ENCODE assay signal across 7 cellular contexts in the genomic region with DNA sequence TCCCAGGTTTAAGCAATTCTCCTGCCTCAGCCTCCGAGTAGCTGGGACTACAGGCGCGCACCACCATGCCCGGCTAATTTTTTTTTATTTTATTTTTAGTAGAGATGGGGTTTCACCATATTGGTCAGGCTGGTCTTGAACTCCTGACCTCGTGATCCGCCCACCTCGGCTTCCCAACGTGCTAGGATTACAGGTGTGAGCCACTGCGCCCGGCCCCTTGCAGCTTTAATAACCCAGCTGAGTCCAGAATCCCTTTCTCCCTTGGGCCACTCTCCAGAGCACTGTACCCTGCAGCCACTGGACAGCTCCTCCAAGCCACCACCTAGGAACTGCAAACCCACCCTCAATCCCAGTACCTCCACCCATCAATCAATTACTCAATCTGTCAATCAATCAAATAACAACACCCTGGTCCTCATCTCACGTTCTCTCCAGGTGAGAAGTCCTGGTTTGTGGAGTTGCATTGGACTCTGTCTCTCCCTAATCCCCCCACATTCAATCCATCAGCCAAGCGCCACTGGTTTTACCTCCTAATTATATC. TPM values are rescaled to one million over a fixed set of nuclear protein-coding genes. Genes with fewer than 3 reads are reported as not detected.
DNase-seq lines count a peak whose midpoint lies in the region; ATAC-seq, FAIRE-seq and TF ChIP-seq lines count a peak whose summit lies in the region.
"Not testable (repeated sequence)": the region's sequence is repeated elsewhere in the genome, so short reads cannot be mapped to it uniquely, and the experiment has no call there.

No MANE protein-coding gene starts in this region.

- not testable (repeated sequence) for H3K36me3 ChIP-seq in HEK293 (ENCODE audit: control insufficient read depth in 2 of 2, insufficient read depth in 1 of 2, low read length in 2 of 2); sigmoid colon; aorta (ENCODE audit: control insufficient read depth in 1 of 2, insufficient read depth in 2 of 2, low read length in 1 of 2)

- H3K9me3 ChIP-seq in A549; HEK293 (ENCODE audit: control insufficient read depth, insufficient read depth, low read depth, low read length); sigmoid colon; aorta (ENCODE audit: control insufficient read depth, low read length): not testable (repeated sequence)

- WGBS in A549 (ENCODE audit: missing lambda C conversion rate) = 77% methylated on average over 12 of the region's 12 CpGs
- 55 to 77% methylated on average over 12 of the region's 12 CpGs for WGBS in sigmoid colon, 2 donors
- WGBS in aorta, 2 donors = 72 to 77% methylated on average over 12 of the region's 12 CpGs

- ATAC-seq in A549; activated T-helper 17 cell treated with anti-CD3 and anti-CD28 coated beads, Interleukin-2, amount 50 U/mL, for 72 hours (replicated peaks); aorta (ENCODE audit: low FRiP score): not testable (repeated sequence)

- H3K27ac Mint-ChIP-seq in activated T-helper 17 cell treated with anti-CD3 and anti-CD28 coated beads, Interleukin-2, amount 50 U/mL, for 72 hours = peak overlapping the region; percentile 35
- not testable (repeated sequence) for H3K27ac Mint-ChIP-seq in chondrocyte (ENCODE audit: unreplicated experiment)

- TF ChIP-seq CTCF in A549 (IDR thresholded peaks at IDR 0.05); HEK293 (tag by site-specific recombination; IDR thresholded peaks at IDR 0.05); chondrocyte (IDR thresholded peaks at IDR 0.05); sigmoid colon (IDR thresholded peaks at IDR 0.05): not testable (repeated sequence)

- CTCF ChIA-PET in A549 (lab: Yijun Ruan, JAX) = interaction anchor here (0.7 to 11.9 kb wide), 14 partner anchors 7 to 573 kb away, joined by 3 to 480 read pairs (median 6); a partner anchor contains a TSS
- CTCF ChIA-PET in HEK293 (lab: Yijun Ruan, JAX) = interaction anchor here (0.6 to 5.4 kb wide), 12 partner anchors 9 to 684 kb away, joined by 3 to 214 read pairs (median 5); a partner anchor contains a TSS

- TF ChIP-seq POLR2A in A549 (IDR thresholded peaks at IDR 0.05; ENCODE audit: low read length); sigmoid colon (IDR thresholded peaks at IDR 0.05): not testable (repeated sequence)

- not testable (repeated sequence) for H3K4me1 Mint-ChIP-seq in activated T-helper 17 cell treated with anti-CD3 and anti-CD28 coated beads, Interleukin-2, amount 50 U/mL, for 72 hours
- H3K4me1 Mint-ChIP-seq in chondrocyte (ENCODE audit: low read depth) = peaks cover 18% of the 10 kb centered on the region

- POLR2A ChIA-PET in A549 (lab: Yijun Ruan, JAX) = interaction anchor here (0.6 to 0.7 kb wide), 2 partner anchors 61 to 201 kb away, joined by 3 to 5 read pairs; no protein-coding TSS in a partner anchor
- POLR2A ChIA-PET in HEK293 (lab: Yijun Ruan, JAX) = interaction anchor here (4.2 kb wide), 1 partner anchor 59 kb away, joined by 45 read pairs; a partner anchor contains a TSS

- H3K4me1 ChIP-seq in A549 (peaks cover 43% of the 10 kb centered on the region), sigmoid colon (peaks cover 0 to 25% (median 15%) of the 10 kb centered on the region in 4 donors)
- not testable (repeated sequence) for H3K4me1 ChIP-seq in HEK293 (ENCODE audit: control insufficient read depth, insufficient read depth, low read length); aorta (ENCODE audit: control insufficient read depth in 1 of 2, insufficient read depth in 2 of 2, low read length in 2 of 2)

- H3K36me3 Mint-ChIP-seq in activated T-helper 17 cell treated with anti-CD3 and anti-CD28 coated beads, Interleukin-2, amount 50 U/mL, for 72 hours (ENCODE audit: low read depth); chondrocyte (ENCODE audit: low read depth): not testable (repeated sequence)

- H3K27ac ChIP-seq in A549 = peak overlapping the region; percentile 98; a peak in 5 of 6 replicates
- H3K27ac ChIP-seq in HEK293 (ENCODE audit: extremely low read depth, low read depth, low read length); sigmoid colon; aorta (ENCODE audit: low read depth in 1 of 2, low read length in 2 of 2): not testable (repeated sequence)

- intact Hi-C loops in sigmoid colon (cut with DNase I) (loop anchor here (10.0 kb wide), 1 partner anchor 433 kb away; a partner anchor contains a TSS), aorta (cut with DNase I) (loop anchor here in 1 of 2 donors (5.0 to 10.0 kb wide), 4 partner anchors 246 to 573 kb away; a partner anchor contains a TSS)

- TF ChIP-seq EP300 in A549 (IDR thresholded peaks at IDR 0.05); Ishikawa (IDR thresholded peaks at IDR 0.05; ENCODE audit: borderline replicate concordance); sigmoid colon (IDR thresholded peaks at IDR 0.05): not testable (repeated sequence)

- not testable (repeated sequence) for H3K4me3 ChIP-seq in A549; HEK293 (ENCODE audit: low read depth, low read length); sigmoid colon; aorta (ENCODE audit: low read length in 2 of 2)

- H3K9me3 Mint-ChIP-seq in activated T-helper 17 cell treated with anti-CD3 and anti-CD28 coated beads, Interleukin-2, amount 50 U/mL, for 72 hours; chondrocyte (ENCODE audit: low read depth): not testable (repeated sequence)

- not testable (repeated sequence) for DNase-seq in A549 (ENCODE audit: low read depth in 1 of 2, low spot score in 1 of 2)
- DNase-seq in chondrocyte (ENCODE audit: low spot score) (peak; percentile 28), sigmoid colon (peak; percentile 58), aorta (peak; percentile 37 to 43)

- peaks cover 11% of the 10 kb centered on the region for H3K27me3 Mint-ChIP-seq in activated T-helper 17 cell treated with anti-CD3 and anti-CD28 coated beads, Interleukin-2, amount 50 U/mL, for 72 hours
- H3K27me3 Mint-ChIP-seq in chondrocyte (ENCODE audit: low read depth) = not testable (repeated sequence)

- H3K4me3 Mint-ChIP-seq in activated T-helper 17 cell treated with anti-CD3 and anti-CD28 coated beads, Interleukin-2, amount 50 U/mL, for 72 hours; chondrocyte (ENCODE audit: unreplicated experiment): not testable (repeated sequence)

- H3K27me3 ChIP-seq in sigmoid colon; aorta (ENCODE audit: control insufficient read depth in 1 of 2, insufficient read depth in 2 of 2, low read length in 1 of 2): not testable (repeated sequence)

- TF ChIP-seq RAD21 in A549 (conservative IDR thresholded peaks at IDR 0.05 in 1 of 2, IDR thresholded peaks at IDR 0.05 in 1 of 2); Ishikawa (IDR thresholded peaks at IDR 0.05; ENCODE audit: low read depth): not testable (repeated sequence)

- not testable (repeated sequence) for FAIRE-seq in A549 (lab: Jason Lieb, UNC)

- H3K4me2 ChIP-seq in A549 = not testable (repeated sequence)

TF ChIP-seq in Ishikawa, 13 proteins besides CTCF, POLR2A, EP300 and RAD21:
- TF ChIP-seq, protein P1, sequence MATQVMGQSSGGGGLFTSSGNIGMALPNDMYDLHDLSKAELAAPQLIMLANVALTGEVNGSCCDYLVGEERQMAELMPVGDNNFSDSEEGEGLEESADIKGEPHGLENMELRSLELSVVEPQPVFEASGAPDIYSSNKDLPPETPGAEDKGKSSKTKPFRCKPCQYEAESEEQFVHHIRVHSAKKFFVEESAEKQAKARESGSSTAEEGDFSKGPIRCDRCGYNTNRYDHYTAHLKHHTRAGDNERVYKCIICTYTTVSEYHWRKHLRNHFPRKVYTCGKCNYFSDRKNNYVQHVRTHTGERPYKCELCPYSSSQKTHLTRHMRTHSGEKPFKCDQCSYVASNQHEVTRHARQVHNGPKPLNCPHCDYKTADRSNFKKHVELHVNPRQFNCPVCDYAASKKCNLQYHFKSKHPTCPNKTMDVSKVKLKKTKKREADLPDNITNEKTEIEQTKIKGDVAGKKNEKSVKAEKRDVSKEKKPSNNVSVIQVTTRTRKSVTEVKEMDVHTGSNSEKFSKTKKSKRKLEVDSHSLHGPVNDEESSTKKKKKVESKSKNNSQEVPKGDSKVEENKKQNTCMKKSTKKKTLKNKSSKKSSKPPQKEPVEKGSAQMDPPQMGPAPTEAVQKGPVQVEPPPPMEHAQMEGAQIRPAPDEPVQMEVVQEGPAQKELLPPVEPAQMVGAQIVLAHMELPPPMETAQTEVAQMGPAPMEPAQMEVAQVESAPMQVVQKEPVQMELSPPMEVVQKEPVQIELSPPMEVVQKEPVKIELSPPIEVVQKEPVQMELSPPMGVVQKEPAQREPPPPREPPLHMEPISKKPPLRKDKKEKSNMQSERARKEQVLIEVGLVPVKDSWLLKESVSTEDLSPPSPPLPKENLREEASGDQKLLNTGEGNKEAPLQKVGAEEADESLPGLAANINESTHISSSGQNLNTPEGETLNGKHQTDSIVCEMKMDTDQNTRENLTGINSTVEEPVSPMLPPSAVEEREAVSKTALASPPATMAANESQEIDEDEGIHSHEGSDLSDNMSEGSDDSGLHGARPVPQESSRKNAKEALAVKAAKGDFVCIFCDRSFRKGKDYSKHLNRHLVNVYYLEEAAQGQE (IDR thresholded peaks at IDR 0.05; ENCODE audit: low read depth) = peak; percentile 53; the same call in 1 of the 2 replicates

RNA-seq across cellular contexts. Expression of a gene that starts 59.6 kb away (rescaled TPM):
- polyA plus RNA-seq in A549 (2011; rRNA removed) (525 and 594 TPM in 2 replicates), A549 (2017; fragmentation: RNase III; extraction: RNeasy Plus Mini Kit Qiagen cat#74134 plus additional on column Dnase treatment) (191 to 207 TPM (median 203 TPM) in 3 replicates), sigmoid colon (100 to 1,000 TPM in 2 of 3 donors, 10 to 100 TPM in 1; 99.9 to 253 (median 136) TPM), aorta (100 to 1,000 TPM; 178 to 515 TPM)
- 540 and 757 TPM in 2 replicates for polyA plus RNA-seq in A549 (2012; cell fraction: cytosol; rRNA removed)
- polyA plus RNA-seq in A549 (2012; cell fraction: nucleus; rRNA removed) = 1,192 and 1,375 TPM in 2 replicates
- 620 and 630 TPM in 2 replicates for polyA minus RNA-seq in A549 (2011; rRNA and poly(A)+ RNA removed)
- 10 to 100 TPM; 18.3 to 24.6 TPM for total RNA-seq in activated T-helper 17 cell treated with anti-CD3 and anti-CD28 coated beads, Interleukin-2, amount 50 U/mL, for 72 hours
- total RNA-seq in chondrocyte (91.5 to 171 TPM (median 150 TPM) in 3 replicates), sigmoid colon (1,000 to 10,000 TPM in 1 of 4 donors, 100 to 1,000 TPM in 3; 449 to 1,033 (median 779) TPM), aorta (1,000 to 10,000 TPM in 1 of 2 donors, 100 to 1,000 TPM in 1; 293 to 1,994 TPM)
